24 cellular contexts compared by ENCODE assay signal in genomic region chr1:56032276-56032675, GRCh38.
"Had no signal": no experiment of that assay in that cellular context is flagged by ENCODE, and none has a peak within 500 bp of the region (broad histone marks: within the 10 kb centered on the region; RNA-seq: fewer than 3 reads in every experiment).

No MANE protein-coding gene starts in this region.

- DNase-seq: colonic mucosa; effector CD4-positive, alpha-beta T cell; endodermal cell; erythroblast; gastrocnemius medialis; heart right ventricle; immature natural killer cell; kidney; left cardiac atrium; left ventricle myocardium inferior; lower lobe of right lung; midbrain; occipital lobe; posterior cingulate gyrus; stimulated activated CD4-positive, alpha-beta T cell treated with anti-CD3 and anti-CD28 coated beads, Interleukin-2, amount 100 ng/mL, for 24 hours; stimulated activated CD4-positive, alpha-beta T cell treated with anti-CD3 and anti-CD28 coated beads, Interleukin-4, amount 100 ng/mL, for 4 hours; stimulated activated naive B cell treated with anti-CD40 and anti-IgM and Interleukin-4, amounts not matched to agents 10 μg/mL and 1 μg/mL and 100 μg/mL, for 72 hours; stimulated activated naive CD8-positive, alpha-beta T cell treated with anti-CD3 and anti-CD28 coated beads, Interleukin-15, amount 100 ng/mL, for 72 hours; testis had no signal

- H3K27ac Mint-ChIP-seq: endodermal cell; immature natural killer cell; memory B cell; natural killer cell treated with Interleukin-12 subunit alpha and Interleukin-12 subunit beta and Interleukin-15 and Interleukin-18, amount 100 ng/mL, for 72 hours; neural progenitor cell; stimulated activated naive B cell treated with anti-CD40 and anti-IgM and Interleukin-4, amounts not matched to agents 10 μg/mL and 1 μg/mL and 100 μg/mL, for 72 hours; stimulated activated naive CD8-positive, alpha-beta T cell treated with anti-CD3 and anti-CD28 coated beads, Interleukin-15, amount 100 ng/mL, for 72 hours had no signal

- FAIRE-seq: endothelial cell of umbilical vein, kidney had no signal

- H3K36me3 ChIP-seq: colonic mucosa, gastrocnemius medialis, heart right ventricle, left ventricle myocardium inferior, lower lobe of right lung, neural progenitor cell, tibial nerve had no signal

- H3K27me3 ChIP-seq: colonic mucosa, gastrocnemius medialis, heart right ventricle, neural progenitor cell, testis, tibial nerve had no signal

- H3K9me3 Mint-ChIP-seq: endodermal cell; memory B cell; natural killer cell treated with Interleukin-12 subunit alpha and Interleukin-12 subunit beta and Interleukin-15 and Interleukin-18, amount 100 ng/mL, for 72 hours; neural progenitor cell; stimulated activated naive B cell treated with anti-CD40 and anti-IgM and Interleukin-4, amounts not matched to agents 10 μg/mL and 1 μg/mL and 100 μg/mL, for 72 hours; stimulated activated naive CD8-positive, alpha-beta T cell treated with anti-CD3 and anti-CD28 coated beads, Interleukin-15, amount 100 ng/mL, for 72 hours had no signal

- H3K9me3 ChIP-seq: colonic mucosa, gastrocnemius medialis, heart right ventricle, left ventricle myocardium inferior, lower lobe of right lung, testis, tibial nerve had no signal

- H3K27ac ChIP-seq: colonic mucosa, gastrocnemius medialis, heart right ventricle, left ventricle myocardium inferior, lower lobe of right lung, neural progenitor cell, testis, tibial nerve had no signal

- H3K4me1 ChIP-seq: colonic mucosa, lower lobe of right lung, neural progenitor cell, testis had no signal

- H3K4me2 ChIP-seq: neural progenitor cell had no signal

- H3K27me3 Mint-ChIP-seq: stimulated activated naive CD8-positive, alpha-beta T cell treated with anti-CD3 and anti-CD28 coated beads, Interleukin-15, amount 100 ng/mL, for 72 hours had no signal

- H3K4me1 Mint-ChIP-seq: memory B cell; stimulated activated naive B cell treated with anti-CD40 and anti-IgM and Interleukin-4, amounts not matched to agents 10 μg/mL and 1 μg/mL and 100 μg/mL, for 72 hours; stimulated activated naive CD8-positive, alpha-beta T cell treated with anti-CD3 and anti-CD28 coated beads, Interleukin-15, amount 100 ng/mL, for 72 hours had no signal

- H3K4me3 ChIP-seq: colonic mucosa, gastrocnemius medialis, heart right ventricle, left ventricle myocardium inferior, lower lobe of right lung, neural progenitor cell, testis, tibial nerve had no signal

- H3K9ac ChIP-seq: neural progenitor cell had no signal

- H3K4me3 Mint-ChIP-seq: endodermal cell; immature natural killer cell; memory B cell; natural killer cell treated with Interleukin-12 subunit alpha and Interleukin-12 subunit beta and Interleukin-15 and Interleukin-18, amount 100 ng/mL, for 72 hours; neural progenitor cell; stimulated activated naive B cell treated with anti-CD40 and anti-IgM and Interleukin-4, amounts not matched to agents 10 μg/mL and 1 μg/mL and 100 μg/mL, for 72 hours; stimulated activated naive CD8-positive, alpha-beta T cell treated with anti-CD3 and anti-CD28 coated beads, Interleukin-15, amount 100 ng/mL, for 72 hours had no signal

- H3K36me3 Mint-ChIP-seq: immature natural killer cell; memory B cell; natural killer cell treated with Interleukin-12 subunit alpha and Interleukin-12 subunit beta and Interleukin-15 and Interleukin-18, amount 100 ng/mL, for 72 hours; neural progenitor cell; stimulated activated naive B cell treated with anti-CD40 and anti-IgM and Interleukin-4, amounts not matched to agents 10 μg/mL and 1 μg/mL and 100 μg/mL, for 72 hours had no signal
